In the genomic region with DNA sequence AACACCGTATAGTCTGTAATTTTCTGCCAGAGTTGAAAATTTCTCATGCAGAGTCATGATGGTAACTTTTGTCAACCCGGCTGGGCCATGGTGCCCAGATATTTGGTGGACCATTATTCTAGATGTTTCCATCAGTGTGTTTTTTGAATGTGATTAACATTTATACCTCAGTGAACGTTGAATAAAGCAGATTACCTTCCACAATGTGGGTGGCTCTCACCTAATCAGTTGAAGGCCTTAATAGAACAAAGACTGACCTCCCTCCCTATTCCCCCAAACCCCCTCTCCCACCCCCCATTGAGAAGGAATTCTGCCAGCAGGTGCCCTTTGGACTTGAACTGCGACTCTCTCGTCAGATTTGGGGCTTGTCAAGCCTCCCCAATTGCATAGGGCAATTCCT, we compare ENCODE assay signal across 35 cellular contexts. TPM values are rescaled to one million over a fixed set of nuclear protein-coding genes. Genes with fewer than 3 reads are reported as not detected.
"Had no signal": no experiment of that assay in that cellular context is flagged by ENCODE, and none has a peak within 500 bp of the region (broad histone marks: within the 10 kb centered on the region; RNA-seq: fewer than 3 reads in every experiment).

No MANE protein-coding gene starts in this region.

- H3K9me3 Mint-ChIP-seq: dendritic cell treated with granulocyte-macrophage colony-stimulating factor and Interleukin-4, amounts not matched to agents 40 ng/mL and 50 ng/mL, for 4 days; effector memory CD8-positive, alpha-beta T cell; endodermal cell had no signal

- FAIRE-seq: colon, endometrium, endothelial cell of umbilical vein, frontal cortex had no signal

- H3K36me3 ChIP-seq: colonic mucosa, esophagus muscularis mucosa, esophagus squamous epithelium, gastrocnemius medialis, gastroesophageal sphincter, heart left ventricle, heart right ventricle had no signal

- DNase-seq: colonic mucosa; cortex of kidney; dermis blood vessel endothelial cell; dorsolateral prefrontal cortex; effector CD4-positive, alpha-beta T cell; effector CD8-positive, alpha-beta T cell; effector memory CD4-positive, alpha-beta T cell; effector memory CD8-positive, alpha-beta T cell; endodermal cell; erythroblast; esophagus squamous epithelium; foreskin fibroblast; foreskin keratinocyte; foreskin melanocyte; gastrocnemius medialis; glutamatergic neuron; head of caudate nucleus; heart left ventricle; heart right ventricle had no signal

- H3K27ac ChIP-seq: colonic mucosa, coronary artery, dorsolateral prefrontal cortex, epithelial cell of prostate, esophagus muscularis mucosa, esophagus squamous epithelium, foreskin keratinocyte, gastrocnemius medialis, gastroesophageal sphincter, heart left ventricle, heart right ventricle had no signal

- ATAC-seq: effector memory CD8-positive, alpha-beta T cell; esophagus mucosa; foreskin keratinocyte; gastrocnemius medialis; gastroesophageal sphincter; heart left ventricle; heart right ventricle had no signal

- H3K9me3 ChIP-seq: colonic mucosa, esophagus muscularis mucosa, esophagus squamous epithelium, gastrocnemius medialis, gastroesophageal sphincter, heart left ventricle, heart right ventricle had no signal

- H3K4me3 ChIP-seq: colonic mucosa, coronary artery, dorsolateral prefrontal cortex, esophagus muscularis mucosa, esophagus squamous epithelium, gastrocnemius medialis, gastroesophageal sphincter, heart left ventricle, heart right ventricle had no signal

- H3K4me3 Mint-ChIP-seq: dendritic cell treated with granulocyte-macrophage colony-stimulating factor and Interleukin-4, amounts not matched to agents 40 ng/mL and 50 ng/mL, for 4 days; effector memory CD8-positive, alpha-beta T cell; endodermal cell had no signal

- H3K4me1 ChIP-seq: colonic mucosa, foreskin keratinocyte had no signal

- H3K4me1 Mint-ChIP-seq: endodermal cell had no signal

- H3K27ac Mint-ChIP-seq: dendritic cell treated with granulocyte-macrophage colony-stimulating factor and Interleukin-4, amounts not matched to agents 40 ng/mL and 50 ng/mL, for 4 days; effector memory CD8-positive, alpha-beta T cell; endodermal cell had no signal

- H3K27me3 ChIP-seq: colonic mucosa, dorsolateral prefrontal cortex, esophagus muscularis mucosa, esophagus squamous epithelium, foreskin keratinocyte, gastrocnemius medialis, gastroesophageal sphincter, heart left ventricle, heart right ventricle had no signal

RNA-seq across cellular contexts. Expression of gene CA5A, which starts 6.4 kb away (rescaled TPM):
- total RNA-seq: colonic mucosa, dermis blood vessel endothelial cell, dermis microvascular lymphatic vessel endothelial cell, endodermal cell, endothelial cell of umbilical vein, epithelial cell of proximal tubule, esophagus mucosa, esophagus muscularis mucosa, esophagus squamous epithelium, fibroblast of lung, fibroblast of villous mesenchyme, foreskin keratinocyte, frontal cortex, gastrocnemius medialis, gastroesophageal sphincter, glomerular endothelial cell had no signal
- polyA plus RNA-seq: endothelial cell of umbilical vein, esophagus, fibroblast of lung, foreskin keratinocyte had no signal
